16 cellular contexts compared by ENCODE assay signal in the genomic region with DNA sequence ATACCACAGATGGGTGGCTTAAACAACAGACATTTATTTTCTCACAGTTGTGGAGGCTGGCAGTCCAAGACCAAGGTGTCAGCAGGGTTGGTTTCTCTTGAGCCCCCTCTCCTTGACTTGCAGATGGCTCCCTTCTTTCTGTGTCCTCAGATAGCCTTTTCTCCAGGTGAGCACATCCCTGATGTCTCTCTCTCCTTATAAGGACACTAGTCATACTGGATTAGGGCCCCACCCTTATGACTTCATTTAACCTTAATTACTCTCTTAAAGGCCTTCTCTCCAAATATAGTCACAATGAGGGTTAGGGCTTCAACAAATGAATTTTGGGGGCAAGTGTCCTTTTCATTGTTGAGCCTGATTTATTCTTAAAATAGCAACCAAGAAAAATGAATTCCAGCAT. TPM values are rescaled to one million over a fixed set of nuclear protein-coding genes. Genes with fewer than 3 reads are reported as not detected.
DNase-seq lines count a peak whose midpoint lies in the region; ATAC-seq and TF ChIP-seq lines count a peak whose summit lies in the region.
"Had no signal": no experiment of that assay in that cellular context is flagged by ENCODE, and none has a peak within 500 bp of the region (broad histone marks: within the 10 kb centered on the region; RNA-seq: fewer than 3 reads in every experiment).

No MANE protein-coding gene starts in this region.

- peaks cover 63% of the 10 kb centered on the region for H3K36me3 ChIP-seq in DND-41 (ENCODE audit: insufficient read depth, low read length)
- peaks cover 6 to 30% (median 15%) of the 10 kb centered on the region in 3 experiments for H3K36me3 ChIP-seq in naive thymus-derived CD4-positive, alpha-beta T cell (ENCODE audit: control insufficient read depth in 2 of 3, insufficient read depth in 3 of 3, low read length in 3 of 3)

- TF ChIP-seq CTCF in activated CD8-positive, alpha-beta T cell treated with anti-CD3 and anti-CD28 coated beads for 36 hours (IDR thresholded peaks at IDR 0.05) = no peak
- TF ChIP-seq CTCF in DND-41 (IDR thresholded peaks at IDR 0.05; ENCODE audit: borderline replicate concordance, extremely low read depth, low read length, poor library complexity, severe bottlenecking) = no peak

- H3K4me1 Mint-ChIP-seq in activated CD8-positive, alpha-beta T cell treated with anti-CD3 and anti-CD28 coated beads for 36 hours (ENCODE audit: low read depth) = peaks cover 26% of the 10 kb centered on the region
- H3K4me1 Mint-ChIP-seq in activated CD8-positive, alpha-beta T cell treated with anti-CD3 and anti-CD28 coated beads, Interleukin-2, amount 10 ng/mL, durations not matched to agents 7 days and 5 days (ENCODE audit: low read depth) = peaks cover 22% of the 10 kb centered on the region
- H3K4me1 Mint-ChIP-seq in activated T-helper 17 cell treated with anti-CD3 and anti-CD28 coated beads, Interleukin-2, amount 50 U/mL, for 72 hours = peaks cover 20% of the 10 kb centered on the region
- peaks cover 19 to 32% (median 27%) of the 10 kb centered on the region in 7 donors for H3K4me1 Mint-ChIP-seq in naive thymus-derived CD4-positive, alpha-beta T cell
- H3K4me1 Mint-ChIP-seq in activated T-helper 1 cell treated with anti-CD3 and anti-CD28 coated beads, Interleukin-12 subunit alpha, Interleukin-12 subunit beta, Interleukin-2, Interleukin-4 antibody, amounts not matched to agents 30 ng/mL and 10 ng/mL and 1 ng/mL, durations not matched to agents 14 hours and 24 hours and 36 hours (ENCODE audit: low read depth) = peaks cover 13% of the 10 kb centered on the region

- no peaks in the 10 kb centered on the region for H3K9me3 Mint-ChIP-seq in activated CD8-positive, alpha-beta T cell treated with anti-CD3 and anti-CD28 coated beads for 36 hours
- H3K9me3 Mint-ChIP-seq in activated CD8-positive, alpha-beta T cell treated with anti-CD3 and anti-CD28 coated beads, Interleukin-2, amount 10 ng/mL, durations not matched to agents 7 days and 5 days (ENCODE audit: insufficient read depth) = no peaks in the 10 kb centered on the region
- no peaks in the 10 kb centered on the region for H3K9me3 Mint-ChIP-seq in activated T-helper 17 cell treated with anti-CD3 and anti-CD28 coated beads, Interleukin-2, amount 50 U/mL, for 72 hours
- peaks cover 0 to 11% (median 0%) of the 10 kb centered on the region in 11 donors for H3K9me3 Mint-ChIP-seq in naive thymus-derived CD4-positive, alpha-beta T cell
- H3K9me3 Mint-ChIP-seq in activated T-helper 1 cell treated with anti-CD3 and anti-CD28 coated beads, Interleukin-12 subunit alpha, Interleukin-12 subunit beta, Interleukin-2, Interleukin-4 antibody, amounts not matched to agents 30 ng/mL and 10 ng/mL and 1 ng/mL, durations not matched to agents 14 hours and 24 hours and 36 hours = no peaks in the 10 kb centered on the region

- DNase-seq in activated CD8-positive, alpha-beta T cell treated with anti-CD3 and anti-CD28 coated beads for 36 hours = no peak
- no peak for DNase-seq in activated CD8-positive, alpha-beta T cell treated with anti-CD3 and anti-CD28 coated beads, Interleukin-2, amount 10 ng/mL, durations not matched to agents 7 days and 5 days
- DNase-seq in DND-41 (no peak), cerebellum (ENCODE audit: low spot score) (no peak), NCI-H510A (lab: John Stamatoyannopoulos, UW) (no peak)
- DNase-seq in naive thymus-derived CD4-positive, alpha-beta T cell = no peak
- DNase-seq in activated T-helper 1 cell treated with anti-CD3 and anti-CD28 coated beads, Interleukin-12 subunit alpha, Interleukin-12 subunit beta, Interleukin-2, Interleukin-4 antibody, amounts not matched to agents 30 ng/mL and 10 ng/mL and 1 ng/mL, durations not matched to agents 14 hours and 24 hours and 36 hours (ENCODE audit: low spot score) = no peak
- DNase-seq: ACHN; CD4-positive, CD25-positive, alpha-beta regulatory T cell; DMS79; EL; GM23248 had no signal

- no peak overlapping the region for H3K9ac ChIP-seq in DND-41 (ENCODE audit: low read depth, low read length)
- H3K9ac ChIP-seq: BLaER1 treated with 17β-estradiol and CSF1 and Interleukin-3, amounts not matched to agents 10 nM and 100 nM; GM23248 had no signal

- intact Hi-C loops in activated CD8-positive, alpha-beta T cell treated with anti-CD3 and anti-CD28 coated beads for 36 hours (cut with micrococcal nuclease) = no loop called here
- intact Hi-C loops in naive thymus-derived CD4-positive, alpha-beta T cell (cut with micrococcal nuclease) = no loop called here
- intact Hi-C loops in activated T-helper 1 cell treated with anti-CD3 and anti-CD28 coated beads, Interleukin-12 subunit alpha, Interleukin-12 subunit beta, Interleukin-2, Interleukin-4 antibody, amounts not matched to agents 30 ng/mL and 10 ng/mL and 1 ng/mL, durations not matched to agents 14 hours and 24 hours and 36 hours (cut with micrococcal nuclease) = no loop called here

- H3K4me3 Mint-ChIP-seq in activated CD8-positive, alpha-beta T cell treated with anti-CD3 and anti-CD28 coated beads for 36 hours = no peak overlapping the region
- no peak overlapping the region for H3K4me3 Mint-ChIP-seq in activated CD8-positive, alpha-beta T cell treated with anti-CD3 and anti-CD28 coated beads, Interleukin-2, amount 10 ng/mL, durations not matched to agents 7 days and 5 days
- H3K4me3 Mint-ChIP-seq in activated T-helper 17 cell treated with anti-CD3 and anti-CD28 coated beads, Interleukin-2, amount 50 U/mL, for 72 hours = no peak overlapping the region
- peak overlapping the region in 1 of 10 donors; percentile 24 for H3K4me3 Mint-ChIP-seq in naive thymus-derived CD4-positive, alpha-beta T cell
- H3K4me3 Mint-ChIP-seq in activated T-helper 1 cell treated with anti-CD3 and anti-CD28 coated beads, Interleukin-12 subunit alpha, Interleukin-12 subunit beta, Interleukin-2, Interleukin-4 antibody, amounts not matched to agents 30 ng/mL and 10 ng/mL and 1 ng/mL, durations not matched to agents 14 hours and 24 hours and 36 hours = no peak overlapping the region
- H3K4me3 Mint-ChIP-seq: CD4-positive, CD25-positive, alpha-beta regulatory T cell had no signal

- CTCF ChIA-PET in activated CD8-positive, alpha-beta T cell treated with anti-CD3 and anti-CD28 coated beads for 36 hours (lab: Charles Lee) = no interaction called here
- CTCF ChIA-PET in activated CD8-positive, alpha-beta T cell treated with anti-CD3 and anti-CD28 coated beads, Interleukin-2, amount 10 ng/mL, durations not matched to agents 7 days and 5 days (lab: Charles Lee) = no interaction called here
- CTCF ChIA-PET in naive thymus-derived CD4-positive, alpha-beta T cell (lab: Charles Lee) = no interaction called here

- POLR2A ChIA-PET in activated CD8-positive, alpha-beta T cell treated with anti-CD3 and anti-CD28 coated beads for 36 hours (lab: Charles Lee) = no interaction called here
- POLR2A ChIA-PET in activated CD8-positive, alpha-beta T cell treated with anti-CD3 and anti-CD28 coated beads, Interleukin-2, amount 10 ng/mL, durations not matched to agents 7 days and 5 days (lab: Charles Lee) = interaction anchor here (1.0 kb wide), 1 partner anchor 18 kb away, joined by 3 read pairs; no protein-coding TSS in a partner anchor
- POLR2A ChIA-PET in naive thymus-derived CD4-positive, alpha-beta T cell (lab: Charles Lee) = no interaction called here

- no peak overlapping the region for H3K4me2 ChIP-seq in DND-41 (ENCODE audit: insufficient read depth, low read length)
- H3K4me2 ChIP-seq: BLaER1 treated with 17β-estradiol and CSF1 and Interleukin-3, amounts not matched to agents 10 nM and 100 nM had no signal

- peaks cover 57% of the 10 kb centered on the region for H3K79me2 ChIP-seq in DND-41 (ENCODE audit: insufficient read depth, low read length)

- H3K36me3 Mint-ChIP-seq in activated CD8-positive, alpha-beta T cell treated with anti-CD3 and anti-CD28 coated beads for 36 hours (ENCODE audit: low read depth) = peaks cover 74% of the 10 kb centered on the region
- H3K36me3 Mint-ChIP-seq in activated CD8-positive, alpha-beta T cell treated with anti-CD3 and anti-CD28 coated beads, Interleukin-2, amount 10 ng/mL, durations not matched to agents 7 days and 5 days (ENCODE audit: low read depth) = peaks cover 70% of the 10 kb centered on the region
- H3K36me3 Mint-ChIP-seq in activated T-helper 17 cell treated with anti-CD3 and anti-CD28 coated beads, Interleukin-2, amount 50 U/mL, for 72 hours (ENCODE audit: low read depth) = peaks cover 96% of the 10 kb centered on the region
- H3K36me3 Mint-ChIP-seq in naive thymus-derived CD4-positive, alpha-beta T cell = peaks cover 24 to 59% (median 56%) of the 10 kb centered on the region in 5 donors
- H3K36me3 Mint-ChIP-seq in activated T-helper 1 cell treated with anti-CD3 and anti-CD28 coated beads, Interleukin-12 subunit alpha, Interleukin-12 subunit beta, Interleukin-2, Interleukin-4 antibody, amounts not matched to agents 30 ng/mL and 10 ng/mL and 1 ng/mL, durations not matched to agents 14 hours and 24 hours and 36 hours (ENCODE audit: low read depth) = peaks cover 54% of the 10 kb centered on the region

- H3K4me3 ChIP-seq in DND-41 (ENCODE audit: low read depth in 1 of 2, low read length in 2 of 2) = no peak overlapping the region
- no peak overlapping the region for H3K4me3 ChIP-seq in naive thymus-derived CD4-positive, alpha-beta T cell (ENCODE audit: low read length)
- H3K4me3 ChIP-seq: BLaER1 treated with 17β-estradiol and CSF1 and Interleukin-3, amounts not matched to agents 10 nM and 100 nM; GM23248 had no signal

- H3K9me3 ChIP-seq in DND-41 (ENCODE audit: insufficient read depth, low read length, severe bottlenecking) = no peaks in the 10 kb centered on the region
- H3K9me3 ChIP-seq in naive thymus-derived CD4-positive, alpha-beta T cell (ENCODE audit: control insufficient read depth in 2 of 3, low read length in 3 of 3) = no peaks in the 10 kb centered on the region

- ATAC-seq in activated CD8-positive, alpha-beta T cell treated with anti-CD3 and anti-CD28 coated beads for 36 hours = peak; percentile 5
- ATAC-seq in activated CD8-positive, alpha-beta T cell treated with anti-CD3 and anti-CD28 coated beads, Interleukin-2, amount 10 ng/mL, durations not matched to agents 7 days and 5 days = no peak
- peak; percentile 20; the same call in 2 of the 3 replicates for ATAC-seq in DND-41 (ENCODE audit: insufficient read depth, low read depth)
- no peak for ATAC-seq in activated T-helper 17 cell treated with anti-CD3 and anti-CD28 coated beads, Interleukin-2, amount 50 U/mL, for 72 hours (replicated peaks)
- peak; percentile 16 for ATAC-seq in naive thymus-derived CD4-positive, alpha-beta T cell
- ATAC-seq: HCT116 had no signal

- H2AFZ ChIP-seq in DND-41 (ENCODE audit: low read depth, low read length) = no peak overlapping the region
- H2AFZ ChIP-seq: GM23248 had no signal

- H3K4me1 ChIP-seq in DND-41 (ENCODE audit: insufficient read depth, low read length) = peaks cover 20% of the 10 kb centered on the region
- H3K4me1 ChIP-seq in naive thymus-derived CD4-positive, alpha-beta T cell (ENCODE audit: control insufficient read depth in 2 of 2, insufficient read depth in 2 of 2, low read length in 2 of 2) = peaks cover 6 to 11% of the 10 kb centered on the region in 2 donors

- H3K27me3 ChIP-seq in DND-41 (ENCODE audit: insufficient read depth, low read length, poor library complexity) = no peaks in the 10 kb centered on the region
- H3K27me3 ChIP-seq in naive thymus-derived CD4-positive, alpha-beta T cell (ENCODE audit: control insufficient read depth in 2 of 2, insufficient read depth in 2 of 2, low read length in 2 of 2) = no peaks in the 10 kb centered on the region
- H3K27me3 ChIP-seq: BLaER1 treated with 17β-estradiol and CSF1 and Interleukin-3, amounts not matched to agents 10 nM and 100 nM had no signal

- H4K20me1 ChIP-seq in DND-41 (ENCODE audit: insufficient read depth, low read length) = peaks cover 45% of the 10 kb centered on the region

- H3K27me3 Mint-ChIP-seq in activated CD8-positive, alpha-beta T cell treated with anti-CD3 and anti-CD28 coated beads for 36 hours = no peaks in the 10 kb centered on the region
- no peaks in the 10 kb centered on the region for H3K27me3 Mint-ChIP-seq in activated CD8-positive, alpha-beta T cell treated with anti-CD3 and anti-CD28 coated beads, Interleukin-2, amount 10 ng/mL, durations not matched to agents 7 days and 5 days (ENCODE audit: low read depth)
- no peaks in the 10 kb centered on the region for H3K27me3 Mint-ChIP-seq in activated T-helper 17 cell treated with anti-CD3 and anti-CD28 coated beads, Interleukin-2, amount 50 U/mL, for 72 hours
- H3K27me3 Mint-ChIP-seq in naive thymus-derived CD4-positive, alpha-beta T cell = no peaks in the 10 kb centered on the region
- H3K27me3 Mint-ChIP-seq in activated T-helper 1 cell treated with anti-CD3 and anti-CD28 coated beads, Interleukin-12 subunit alpha, Interleukin-12 subunit beta, Interleukin-2, Interleukin-4 antibody, amounts not matched to agents 30 ng/mL and 10 ng/mL and 1 ng/mL, durations not matched to agents 14 hours and 24 hours and 36 hours (ENCODE audit: insufficient read depth) = no peaks in the 10 kb centered on the region
- H3K27me3 Mint-ChIP-seq: CD4-positive, CD25-positive, alpha-beta regulatory T cell had no signal

- no peak overlapping the region for H3K27ac Mint-ChIP-seq in activated CD8-positive, alpha-beta T cell treated with anti-CD3 and anti-CD28 coated beads for 36 hours
- no peak overlapping the region for H3K27ac Mint-ChIP-seq in activated CD8-positive, alpha-beta T cell treated with anti-CD3 and anti-CD28 coated beads, Interleukin-2, amount 10 ng/mL, durations not matched to agents 7 days and 5 days
- peak overlapping the region; percentile 25 for H3K27ac Mint-ChIP-seq in activated T-helper 17 cell treated with anti-CD3 and anti-CD28 coated beads, Interleukin-2, amount 50 U/mL, for 72 hours
- H3K27ac Mint-ChIP-seq in naive thymus-derived CD4-positive, alpha-beta T cell = peak overlapping the region in 2 of 9 donors; percentile 44 to 76
- H3K27ac Mint-ChIP-seq in activated T-helper 1 cell treated with anti-CD3 and anti-CD28 coated beads, Interleukin-12 subunit alpha, Interleukin-12 subunit beta, Interleukin-2, Interleukin-4 antibody, amounts not matched to agents 30 ng/mL and 10 ng/mL and 1 ng/mL, durations not matched to agents 14 hours and 24 hours and 36 hours = no peak overlapping the region

- H3K27ac ChIP-seq in DND-41 (ENCODE audit: low read length) = no peak overlapping the region
- no peak overlapping the region for H3K27ac ChIP-seq in naive thymus-derived CD4-positive, alpha-beta T cell (ENCODE audit: low read depth, low read length)
- H3K27ac ChIP-seq: BLaER1 treated with 17β-estradiol and CSF1 and Interleukin-3, amounts not matched to agents 10 nM and 100 nM; GM23248; HL-60 had no signal

RNA-seq across cellular contexts. Expression of gene PTGER4, which starts 14.7 kb away (rescaled TPM):
- 10 to 100 TPM; 62.8 to 62.9 TPM for total RNA-seq in activated CD8-positive, alpha-beta T cell treated with anti-CD3 and anti-CD28 coated beads for 36 hours
- total RNA-seq in activated CD8-positive, alpha-beta T cell treated with anti-CD3 and anti-CD28 coated beads, Interleukin-2, amount 10 ng/mL, durations not matched to agents 7 days and 5 days = 10 to 100 TPM; 45.8 to 50.8 TPM
- 100 to 1,000 TPM in 1 of 2 donors, 10 to 100 TPM in 1; 42.6 to 100 TPM for total RNA-seq in activated T-helper 17 cell treated with anti-CD3 and anti-CD28 coated beads, Interleukin-2, amount 50 U/mL, for 72 hours
- 100 to 1,000 TPM in 2 of 5 experiments, 10 to 100 TPM in 3; 39.6 to 422 (median 76.3) TPM for total RNA-seq in naive thymus-derived CD4-positive, alpha-beta T cell
- polyA plus RNA-seq in naive thymus-derived CD4-positive, alpha-beta T cell = 10 to 100 TPM; 38.5 to 56.0 TPM
- 57.3 and 61.0 TPM in 2 replicates for total RNA-seq in activated T-helper 1 cell treated with anti-CD3 and anti-CD28 coated beads, Interleukin-12 subunit alpha, Interleukin-12 subunit beta, Interleukin-2, Interleukin-4 antibody, amounts not matched to agents 30 ng/mL and 10 ng/mL and 1 ng/mL, durations not matched to agents 14 hours and 24 hours and 36 hours
- 1.3 TPM for total RNA-seq in cerebellum
- total RNA-seq: GM23248 had no signal

Comparison
In these comparisons a context has a peak if more than half of its experiments do, and no peak if none do; other contexts are left out.
1. ATAC-seq: peak in activated CD8-positive, alpha-beta T cell treated with anti-CD3 and anti-CD28 coated beads for 36 hours (single experiment), DND-41 (single experiment) and naive thymus-derived CD4-positive, alpha-beta T cell (single experiment); none in activated CD8-positive, alpha-beta T cell treated with anti-CD3 and anti-CD28 coated beads, Interleukin-2, amount 10 ng/mL, durations not matched to agents 7 days and 5 days (single experiment) and activated T-helper 17 cell treated with anti-CD3 and anti-CD28 coated beads, Interleukin-2, amount 50 U/mL, for 72 hours (single experiment).
2. RNA of gene PTGER4, which starts 14.7 kb away (total RNA-seq): 42.6 to 100 TPM in activated T-helper 17 cell treated with anti-CD3 and anti-CD28 coated beads, Interleukin-2, amount 50 U/mL, for 72 hours, 39.6 to 422 TPM in naive thymus-derived CD4-positive, alpha-beta T cell, 62.8 to 62.9 TPM in activated CD8-positive, alpha-beta T cell treated with anti-CD3 and anti-CD28 coated beads for 36 hours, 57.3 to 61.0 TPM in activated T-helper 1 cell treated with anti-CD3 and anti-CD28 coated beads, Interleukin-12 subunit alpha, Interleukin-12 subunit beta, Interleukin-2, Interleukin-4 antibody, amounts not matched to agents 30 ng/mL and 10 ng/mL and 1 ng/mL, durations not matched to agents 14 hours and 24 hours and 36 hours and 45.8 to 50.8 TPM in activated CD8-positive, alpha-beta T cell treated with anti-CD3 and anti-CD28 coated beads, Interleukin-2, amount 10 ng/mL, durations not matched to agents 7 days and 5 days; 1.3 TPM in cerebellum (single experiment); every median in the first group is over 10 times any median in the second.